14 cellular contexts compared by ENCODE assay signal in genomic region chr5:6718161-6718681, GRCh38. TPM values are rescaled to one million over a fixed set of nuclear protein-coding genes. Genes with fewer than 3 reads are reported as not detected.
DNase-seq lines count a peak whose midpoint lies in the region; ATAC-seq and TF ChIP-seq lines count a peak whose summit lies in the region.
"Had no signal": no experiment of that assay in that cellular context is flagged by ENCODE, and none has a peak within 500 bp of the region (broad histone marks: within the 10 kb centered on the region; RNA-seq: fewer than 3 reads in every experiment).

No MANE protein-coding gene starts in this region.

- no peaks in the 10 kb centered on the region for H3K36me3 ChIP-seq in neural cell (ENCODE audit: insufficient read depth, low read length)
- H3K36me3 ChIP-seq: brain microvascular endothelial cell had no signal

- H3K9me2 ChIP-seq in neural cell (ENCODE audit: insufficient read depth, low read length) = no peaks in the 10 kb centered on the region

- TF ChIP-seq EP300 in neural cell (conservative IDR thresholded peaks at IDR 0.05; ENCODE audit: poor library complexity, severe bottlenecking) = no peak

- H3K36me3 Mint-ChIP-seq in CD4-positive, alpha-beta T cell (ENCODE audit: low read depth) = peaks cover 33% of the 10 kb centered on the region
- peaks cover 59% of the 10 kb centered on the region for H3K36me3 Mint-ChIP-seq in activated T-helper 17 cell treated with anti-CD3 and anti-CD28 coated beads, Interleukin-2, amount 50 U/mL, for 72 hours (ENCODE audit: low read depth)
- H3K36me3 Mint-ChIP-seq: immature natural killer cell had no signal

- H3K9me3 Mint-ChIP-seq in CD4-positive, alpha-beta T cell = no peaks in the 10 kb centered on the region
- no peaks in the 10 kb centered on the region for H3K9me3 Mint-ChIP-seq in activated T-helper 17 cell treated with anti-CD3 and anti-CD28 coated beads, Interleukin-2, amount 50 U/mL, for 72 hours
- H3K9me3 Mint-ChIP-seq: immature natural killer cell had no signal

- peak overlapping the region; percentile 96 for H3K4me3 Mint-ChIP-seq in CD4-positive, alpha-beta T cell
- peak overlapping the region; percentile 78 for H3K4me3 Mint-ChIP-seq in activated T-helper 17 cell treated with anti-CD3 and anti-CD28 coated beads, Interleukin-2, amount 50 U/mL, for 72 hours

- no peak for TF ChIP-seq RAD21 in neural cell (conservative IDR thresholded peaks at IDR 0.05)

- peak overlapping the region; percentile 37 for H3K27ac Mint-ChIP-seq in CD4-positive, alpha-beta T cell
- no peak overlapping the region for H3K27ac Mint-ChIP-seq in activated T-helper 17 cell treated with anti-CD3 and anti-CD28 coated beads, Interleukin-2, amount 50 U/mL, for 72 hours

- H4K20me1 ChIP-seq in neural cell (ENCODE audit: insufficient read depth) = peaks cover 27% of the 10 kb centered on the region

- H3F3A ChIP-seq in neural cell (ENCODE audit: insufficient read depth, low read length, poor library complexity, severe bottlenecking) = no peaks in the 10 kb centered on the region

- peaks cover 81% of the 10 kb centered on the region for H3K79me2 ChIP-seq in neural cell (replicated peaks; ENCODE audit: insufficient read depth, low read length)

- intact Hi-C loops in CD4-positive, alpha-beta T cell (cut with DNase I, micrococcal nuclease) = loop anchor here in 1 of 2 experiments (10.0 kb wide), 1 partner anchor 1223 kb away; no protein-coding TSS in a partner anchor

- no peaks in the 10 kb centered on the region for H3K9me3 ChIP-seq in CD4-positive, alpha-beta T cell (ENCODE audit: control insufficient read depth, low read length)
- no peaks in the 10 kb centered on the region for H3K9me3 ChIP-seq in neural cell (ENCODE audit: low read length)
- H3K9me3 ChIP-seq: SJSA1 had no signal

- peak overlapping the region; percentile 69 for H3K4me3 ChIP-seq in neural cell (ENCODE audit: low read length)
- H3K4me3 ChIP-seq: SJSA1 had no signal

- no peak for ATAC-seq in CD4-positive, alpha-beta T cell (ENCODE audit: poor library complexity)
- ATAC-seq in GM21576 (IDR thresholded peaks at IDR 0.05; ENCODE audit: unreplicated experiment) (peak; percentile 27), GM18873 (IDR thresholded peaks at IDR 0.05; ENCODE audit: low FRiP score, unreplicated experiment) (no peak)
- ATAC-seq in activated T-helper 17 cell treated with anti-CD3 and anti-CD28 coated beads, Interleukin-2, amount 50 U/mL, for 72 hours (replicated peaks) = no peak

- H2AFZ ChIP-seq in neural cell (ENCODE audit: low read depth, low read length) = no peak overlapping the region

- no peaks in the 10 kb centered on the region for H3K27me3 Mint-ChIP-seq in CD4-positive, alpha-beta T cell
- H3K27me3 Mint-ChIP-seq in activated T-helper 17 cell treated with anti-CD3 and anti-CD28 coated beads, Interleukin-2, amount 50 U/mL, for 72 hours = no peaks in the 10 kb centered on the region

- no peak overlapping the region for H3K27ac ChIP-seq in CD4-positive, alpha-beta T cell (ENCODE audit: low read depth, low read length)
- no peak overlapping the region for H3K27ac ChIP-seq in neural cell (ENCODE audit: low read length)
- H3K27ac ChIP-seq: brain microvascular endothelial cell, SJSA1 had no signal

- no peak overlapping the region for H3K4me2 ChIP-seq in neural cell (ENCODE audit: low read length)

- TF ChIP-seq CTCF in CD4-positive, alpha-beta T cell (IDR thresholded peaks at IDR 0.05) = no peak
- TF ChIP-seq CTCF in neural cell (IDR thresholded peaks at IDR 0.05; ENCODE audit: poor library complexity, severe bottlenecking) = no peak

- H3K9ac ChIP-seq in neural cell (ENCODE audit: low read length) = no peak overlapping the region

- peaks cover 84% of the 10 kb centered on the region for H3K4me1 Mint-ChIP-seq in CD4-positive, alpha-beta T cell (ENCODE audit: low read depth)
- peaks cover 55% of the 10 kb centered on the region for H3K4me1 Mint-ChIP-seq in activated T-helper 17 cell treated with anti-CD3 and anti-CD28 coated beads, Interleukin-2, amount 50 U/mL, for 72 hours

- CTCF ChIA-PET in CD4-positive, alpha-beta T cell (lab: Charles Lee) = no interaction called here

- POLR2A ChIA-PET in CD4-positive, alpha-beta T cell (lab: Charles Lee) = no interaction called here

- no peaks in the 10 kb centered on the region for H3K27me3 ChIP-seq in CD4-positive, alpha-beta T cell (ENCODE audit: control insufficient read depth, insufficient read depth, low read length)
- H3K27me3 ChIP-seq in neural cell (ENCODE audit: insufficient read depth, low read depth, low read length) = no peaks in the 10 kb centered on the region
- H3K27me3 ChIP-seq: brain microvascular endothelial cell, SJSA1 had no signal

- DNase-seq in CD4-positive, alpha-beta T cell = no peak
- DNase-seq in foreskin melanocyte (no peak), HuH-7.5 (ENCODE audit: low spot score) (no peak)
- DNase-seq: brain microvascular endothelial cell; C1 segment of cervical spinal cord; immature natural killer cell; Kasumi-1; NCI-H2029 treated with DMSO at 0.1 percent for 48 hours; stimulated activated CD4-positive, alpha-beta T cell treated with anti-CD3 and anti-CD28 coated beads, Interleukin-1b, Interleukin-23, amount 100 ng/mL, for 48 hours had no signal

TF ChIP-seq in neural cell, 6 proteins besides CTCF, POLR2A, EP300 and RAD21:
- TF ChIP-seq TAF1 (IDR thresholded peaks at IDR 0.05; ENCODE audit: low read depth) (no peak), SMC3 (conservative IDR thresholded peaks at IDR 0.05; ENCODE audit: poor library complexity) (no peak), MXI1 (conservative IDR thresholded peaks at IDR 0.05; ENCODE audit: poor library complexity, severe bottlenecking) (no peak)
TF ChIP-seq in neural cell: peak in this region for 0.

RNA-seq across cellular contexts. Expression of gene TENT4A, which starts 5.0 kb away (rescaled TPM):
- total RNA-seq in CD4-positive, alpha-beta T cell = 10 to 100 TPM; 49.2 to 51.9 TPM
- total RNA-seq in activated T-helper 17 cell treated with anti-CD3 and anti-CD28 coated beads, Interleukin-2, amount 50 U/mL, for 72 hours = 10 to 100 TPM; 39.0 to 52.4 TPM
- 12.1 and 14.7 TPM in 2 replicates for polyA plus RNA-seq in neural cell
- 36.0 and 37.4 TPM in 2 replicates for polyA minus RNA-seq in neural cell
